ENCODE assay signal across 7 cellular contexts in the genomic region with DNA sequence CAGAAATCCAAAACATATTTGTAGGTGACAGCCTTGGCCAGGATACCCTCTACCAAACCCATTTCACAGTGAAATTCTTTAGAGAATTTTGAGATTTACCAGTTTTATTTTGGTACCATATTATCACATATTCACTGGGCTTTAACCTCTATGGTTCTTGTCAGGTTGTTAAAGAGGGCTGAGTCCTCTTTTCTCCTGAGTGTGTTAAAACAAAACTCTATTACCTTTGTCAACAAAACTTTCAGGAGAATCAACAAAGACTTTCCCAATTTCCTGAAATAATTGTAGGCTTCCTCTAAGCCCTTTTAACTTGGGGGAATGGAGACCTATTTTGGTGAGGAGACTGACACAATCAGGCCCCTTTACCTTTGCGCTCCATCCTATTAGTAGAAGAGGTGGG.
"Had no signal": no experiment of that assay in that cellular context is flagged by ENCODE, and none has a peak within 500 bp of the region (broad histone marks: within the 10 kb centered on the region; RNA-seq: fewer than 3 reads in every experiment).

No MANE protein-coding gene starts in this region.

- H3K27ac ChIP-seq: GM23248 had no signal

- DNase-seq: GM23248, GOT3, H7, HFFc6 had no signal

- H3K4me3 Mint-ChIP-seq: HFFc6, IgD-negative memory B cell had no signal

- H3K4me1 Mint-ChIP-seq: IgD-negative memory B cell had no signal

- ATAC-seq: HCT116 had no signal

- H3K9me3 ChIP-seq: HAP-1 had no signal

- H3K4me1 ChIP-seq: HAP-1 had no signal

- H3K27ac Mint-ChIP-seq: HFFc6, IgD-negative memory B cell had no signal

- H3K4me3 ChIP-seq: GM23248, HAP-1 had no signal

- H3K36me3 ChIP-seq: HAP-1 had no signal

- H3K9me3 Mint-ChIP-seq: HFFc6 had no signal
